13 cellular contexts compared by ENCODE assay signal in the genomic region with DNA sequence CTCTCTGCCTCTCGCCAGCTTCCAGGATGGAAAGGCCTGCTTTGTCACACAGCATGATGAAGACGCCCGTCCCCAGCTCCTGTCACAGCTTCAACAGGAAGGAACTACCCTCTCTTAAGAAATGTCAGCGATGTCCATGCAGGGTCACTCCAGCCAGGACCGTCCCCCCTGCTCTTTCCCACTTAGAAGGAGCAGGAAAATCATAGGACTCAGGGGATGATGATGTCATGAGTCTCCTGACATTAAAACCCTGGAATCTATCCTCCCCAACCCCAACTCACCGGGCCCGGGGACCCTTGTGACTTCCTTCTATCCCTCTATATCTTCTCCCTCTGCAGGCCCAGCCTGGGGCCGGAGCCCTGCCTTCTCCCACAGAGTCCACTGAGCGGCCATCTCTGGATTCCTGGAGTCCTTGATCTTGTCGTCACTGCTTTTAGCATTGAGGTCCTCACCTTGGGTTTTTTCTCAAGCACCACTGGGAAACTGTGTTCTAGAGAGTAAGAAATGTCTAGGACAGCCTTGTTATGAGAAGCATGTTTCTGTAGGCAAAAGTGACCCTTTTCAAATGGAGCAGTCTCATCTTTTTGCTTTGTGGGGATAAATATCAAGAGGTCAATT. TPM values are rescaled to one million over a fixed set of nuclear protein-coding genes. Genes with fewer than 3 reads are reported as not detected.
A peak's percentile ranks its signal among the peaks of the same experiment; 100 is the strongest.
DNase-seq lines count a peak whose midpoint lies in the region; ATAC-seq, FAIRE-seq and TF ChIP-seq lines count a peak whose summit lies in the region.
"Had no signal": no experiment of that assay in that cellular context is flagged by ENCODE, and none has a peak within 500 bp of the region (broad histone marks: within the 10 kb centered on the region; RNA-seq: fewer than 3 reads in every experiment).

No MANE protein-coding gene starts in this region.

- H3K27ac Mint-ChIP-seq in activated naive CD8-positive, alpha-beta T cell treated with anti-CD3 and anti-CD28 coated beads, Interleukin-2, amount 10 ng/mL, durations not matched to agents 7 days and 5 days = peak overlapping the region; percentile 37
- H3K27ac Mint-ChIP-seq in activated naive CD8-positive, alpha-beta T cell treated with anti-CD3 and anti-CD28 coated beads for 36 hours = no peak overlapping the region
- H3K27ac Mint-ChIP-seq in stimulated activated effector memory CD8-positive, alpha-beta T cell treated with anti-CD3 and anti-CD28 coated beads, Interleukin-12 subunit alpha, Interleukin-12 subunit beta, amount 100 ng/mL, for 72 hours = peak overlapping the region; percentile 85
- no peak overlapping the region for H3K27ac Mint-ChIP-seq in activated CD8-positive, alpha-beta memory T cell treated with anti-CD3 and anti-CD28 coated beads, Interleukin-2, amount 10 ng/mL, durations not matched to agents 7 days and 5 days
- H3K27ac Mint-ChIP-seq: CD4-positive, alpha-beta T cell had no signal

- H3K4me3 ChIP-seq in K562 (no peak overlapping the region), right lobe of liver (no peak overlapping the region), mucosa of descending colon (no peak overlapping the region)
- H3K4me3 ChIP-seq: BLaER1 treated with 17β-estradiol and CSF1 and Interleukin-3, amounts not matched to agents 10 nM and 100 nM; GM12878 had no signal

- H3K9me3 Mint-ChIP-seq in activated naive CD8-positive, alpha-beta T cell treated with anti-CD3 and anti-CD28 coated beads, Interleukin-2, amount 10 ng/mL, durations not matched to agents 7 days and 5 days = no peaks in the 10 kb centered on the region
- H3K9me3 Mint-ChIP-seq in activated naive CD8-positive, alpha-beta T cell treated with anti-CD3 and anti-CD28 coated beads for 36 hours = no peaks in the 10 kb centered on the region
- no peaks in the 10 kb centered on the region for H3K9me3 Mint-ChIP-seq in stimulated activated effector memory CD8-positive, alpha-beta T cell treated with anti-CD3 and anti-CD28 coated beads, Interleukin-12 subunit alpha, Interleukin-12 subunit beta, amount 100 ng/mL, for 72 hours
- H3K9me3 Mint-ChIP-seq in activated CD8-positive, alpha-beta memory T cell treated with anti-CD3 and anti-CD28 coated beads, Interleukin-2, amount 10 ng/mL, durations not matched to agents 7 days and 5 days (ENCODE audit: low read depth) = no peaks in the 10 kb centered on the region
- H3K9me3 Mint-ChIP-seq: CD4-positive, alpha-beta T cell had no signal

- no peaks in the 10 kb centered on the region for H3K36me3 ChIP-seq in K562 (ENCODE audit: control insufficient read depth, insufficient read depth, low read length)
- H3K36me3 ChIP-seq in right lobe of liver = no peaks in the 10 kb centered on the region
- no peaks in the 10 kb centered on the region for H3K36me3 ChIP-seq in mucosa of descending colon (ENCODE audit: low read depth)
- H3K36me3 ChIP-seq: BLaER1 treated with 17β-estradiol and CSF1 and Interleukin-3, amounts not matched to agents 10 nM and 100 nM had no signal

- POLR2A ChIA-PET in activated naive CD8-positive, alpha-beta T cell treated with anti-CD3 and anti-CD28 coated beads, Interleukin-2, amount 10 ng/mL, durations not matched to agents 7 days and 5 days (lab: Charles Lee) = no interaction called here
- POLR2A ChIA-PET in K562 (lab: Yijun Ruan, JAX) = no interaction called here

- TF ChIP-seq EP300 in K562 (IDR thresholded peaks at IDR 0.05; ENCODE audit: low read length) = no peak

- H2AFZ ChIP-seq in K562 (ENCODE audit: low read depth, low read length) = peak overlapping the region; percentile 85

- no peak for DNase-seq in activated naive CD8-positive, alpha-beta T cell treated with anti-CD3 and anti-CD28 coated beads, Interleukin-2, amount 10 ng/mL, durations not matched to agents 7 days and 5 days
- no peak for DNase-seq in activated naive CD8-positive, alpha-beta T cell treated with anti-CD3 and anti-CD28 coated beads for 36 hours
- DNase-seq in K562 (ENCODE audit: extremely low read depth in 1 of 4, low spot score in 3 of 4) = no peak
- no peak for DNase-seq in right lobe of liver
- no peak for DNase-seq in stimulated activated effector memory CD8-positive, alpha-beta T cell treated with anti-CD3 and anti-CD28 coated beads, Interleukin-12 subunit alpha, Interleukin-12 subunit beta, amount 100 ng/mL, for 72 hours (ENCODE audit: low spot score in 2 of 2)
- DNase-seq in mucosa of descending colon = no peak
- no peak for DNase-seq in activated CD8-positive, alpha-beta memory T cell treated with anti-CD3 and anti-CD28 coated beads, Interleukin-2, amount 10 ng/mL, durations not matched to agents 7 days and 5 days
- DNase-seq: Calu3; CD4-positive, alpha-beta T cell; DMS 273 treated with DMSO at 0.1 percent for 48 hours had no signal

- H3K9me3 ChIP-seq in K562 (replicated peaks; ENCODE audit: control insufficient read depth, insufficient read depth, low read depth, low read length) (no peaks in the 10 kb centered on the region), right lobe of liver (no peaks in the 10 kb centered on the region), mucosa of descending colon (no peaks in the 10 kb centered on the region)

- peaks cover 34% of the 10 kb centered on the region for H3K4me1 Mint-ChIP-seq in activated naive CD8-positive, alpha-beta T cell treated with anti-CD3 and anti-CD28 coated beads, Interleukin-2, amount 10 ng/mL, durations not matched to agents 7 days and 5 days
- peaks cover 28% of the 10 kb centered on the region for H3K4me1 Mint-ChIP-seq in activated naive CD8-positive, alpha-beta T cell treated with anti-CD3 and anti-CD28 coated beads for 36 hours
- H3K4me1 Mint-ChIP-seq in stimulated activated effector memory CD8-positive, alpha-beta T cell treated with anti-CD3 and anti-CD28 coated beads, Interleukin-12 subunit alpha, Interleukin-12 subunit beta, amount 100 ng/mL, for 72 hours = peaks cover 45% of the 10 kb centered on the region
- H3K4me1 Mint-ChIP-seq in activated CD8-positive, alpha-beta memory T cell treated with anti-CD3 and anti-CD28 coated beads, Interleukin-2, amount 10 ng/mL, durations not matched to agents 7 days and 5 days = peaks cover 42% of the 10 kb centered on the region

- no TSS peak for BruUV-seq in K562 (replicated peaks; lab: Mats Ljungman, UMichigan)

- TF ChIP-seq CTCF in K562 (IDR thresholded peaks at IDR 0.05 in 2 of 3, conservative IDR thresholded peaks at IDR 0.05 in 1 of 3; ENCODE audit: insufficient read depth in 2 of 3, low read depth in 1 of 3, low read length in 3 of 3) (no peak), right lobe of liver (IDR thresholded peaks at IDR 0.05) (no peak), mucosa of descending colon (IDR thresholded peaks at IDR 0.05) (no peak)

- H3K9me1 ChIP-seq in K562 (ENCODE audit: control insufficient read depth, insufficient read depth, low read length) = no peaks in the 10 kb centered on the region

- no peak overlapping the region for H3K9ac ChIP-seq in K562 (ENCODE audit: insufficient read depth in 1 of 2, low read depth in 2 of 2, low read length in 2 of 2)
- H3K9ac ChIP-seq: BLaER1 treated with 17β-estradiol and CSF1 and Interleukin-3, amounts not matched to agents 10 nM and 100 nM had no signal

- no peak for TF ChIP-seq RAD21 in K562 (CRISPR knock-in tag; conservative IDR thresholded peaks at IDR 0.05 in 1 of 2, IDR thresholded peaks at IDR 0.05 in 1 of 2)

- no peaks in the 10 kb centered on the region for H3K27me3 Mint-ChIP-seq in activated naive CD8-positive, alpha-beta T cell treated with anti-CD3 and anti-CD28 coated beads, Interleukin-2, amount 10 ng/mL, durations not matched to agents 7 days and 5 days
- peaks cover 4% of the 10 kb centered on the region for H3K27me3 Mint-ChIP-seq in activated naive CD8-positive, alpha-beta T cell treated with anti-CD3 and anti-CD28 coated beads for 36 hours
- H3K27me3 Mint-ChIP-seq in activated CD8-positive, alpha-beta memory T cell treated with anti-CD3 and anti-CD28 coated beads, Interleukin-2, amount 10 ng/mL, durations not matched to agents 7 days and 5 days = peaks cover 4% of the 10 kb centered on the region
- H3K27me3 Mint-ChIP-seq: CD4-positive, alpha-beta T cell had no signal

- peaks cover 0 to 10% of the 10 kb centered on the region in 2 experiments; a peak in 2 of 5 replicates for H3K27me3 ChIP-seq in K562 (ENCODE audit: control insufficient read depth in 2 of 2, insufficient read depth in 2 of 2, low read length in 2 of 2)
- no peaks in the 10 kb centered on the region for H3K27me3 ChIP-seq in right lobe of liver
- H3K27me3 ChIP-seq: BLaER1 treated with 17β-estradiol and CSF1 and Interleukin-3, amounts not matched to agents 10 nM and 100 nM had no signal

- no peaks in the 10 kb centered on the region for H3K79me2 ChIP-seq in K562 (ENCODE audit: control insufficient read depth, insufficient read depth, low read length)

- WGBS in K562 (ENCODE audit: insufficient coverage, low coverage, missing lambda C conversion rate) = 61% methylated on average over 10 of the region's 10 CpGs
- WGBS in right lobe of liver (ENCODE audit: insufficient coverage, low coverage, low lambda C conversion rate, missing lambda C conversion rate) = 80% methylated on average over 1 of the region's 10 CpGs

- no peaks in the 10 kb centered on the region for H4K20me1 ChIP-seq in K562 (replicated peaks; ENCODE audit: control insufficient read depth, insufficient read depth, low read length)
- H4K20me1 ChIP-seq: BLaER1 treated with 17β-estradiol and CSF1 and Interleukin-3, amounts not matched to agents 10 nM and 100 nM had no signal

- ATAC-seq in activated naive CD8-positive, alpha-beta T cell treated with anti-CD3 and anti-CD28 coated beads, Interleukin-2, amount 10 ng/mL, durations not matched to agents 7 days and 5 days (ENCODE audit: low read depth) = no peak
- ATAC-seq in K562 (no peak), right lobe of liver (no peak), SK-N-SH treated with all-trans-retinoic acid at 6 μM for 48 hours (no peak), mucosa of descending colon (no peak)
- no peak for ATAC-seq in stimulated activated effector memory CD8-positive, alpha-beta T cell treated with anti-CD3 and anti-CD28 coated beads, Interleukin-12 subunit alpha, Interleukin-12 subunit beta, amount 100 ng/mL, for 72 hours
- no peak for ATAC-seq in activated CD8-positive, alpha-beta memory T cell treated with anti-CD3 and anti-CD28 coated beads, Interleukin-2, amount 10 ng/mL, durations not matched to agents 7 days and 5 days

- H3K27ac ChIP-seq in K562 (ENCODE audit: extremely low read depth, low read depth, low read length) = no peak overlapping the region
- peak overlapping the region in 2 of 3 donors; percentile 3 to 18 for H3K27ac ChIP-seq in right lobe of liver

- intact Hi-C loops in K562 (cut with micrococcal nuclease) (loop anchor here (10.0 kb wide), 1 partner anchor 75 kb away; the partner anchor contains the start of gene C12orf43), right lobe of liver (cut with DNase I) (no loop called here), mucosa of descending colon (cut with DNase I, micrococcal nuclease) (no loop called here)

- peaks cover 2% of the 10 kb centered on the region for H3K36me3 Mint-ChIP-seq in activated naive CD8-positive, alpha-beta T cell treated with anti-CD3 and anti-CD28 coated beads, Interleukin-2, amount 10 ng/mL, durations not matched to agents 7 days and 5 days
- no peaks in the 10 kb centered on the region for H3K36me3 Mint-ChIP-seq in activated naive CD8-positive, alpha-beta T cell treated with anti-CD3 and anti-CD28 coated beads for 36 hours
- no peaks in the 10 kb centered on the region for H3K36me3 Mint-ChIP-seq in stimulated activated effector memory CD8-positive, alpha-beta T cell treated with anti-CD3 and anti-CD28 coated beads, Interleukin-12 subunit alpha, Interleukin-12 subunit beta, amount 100 ng/mL, for 72 hours
- H3K36me3 Mint-ChIP-seq in activated CD8-positive, alpha-beta memory T cell treated with anti-CD3 and anti-CD28 coated beads, Interleukin-2, amount 10 ng/mL, durations not matched to agents 7 days and 5 days = peaks cover 4% of the 10 kb centered on the region

- no peak overlapping the region for H3K4me2 ChIP-seq in K562 (ENCODE audit: insufficient read depth, low read length)

- no peak overlapping the region for H3K4me3 Mint-ChIP-seq in activated naive CD8-positive, alpha-beta T cell treated with anti-CD3 and anti-CD28 coated beads, Interleukin-2, amount 10 ng/mL, durations not matched to agents 7 days and 5 days
- no peak overlapping the region for H3K4me3 Mint-ChIP-seq in activated naive CD8-positive, alpha-beta T cell treated with anti-CD3 and anti-CD28 coated beads for 36 hours
- no peak overlapping the region for H3K4me3 Mint-ChIP-seq in stimulated activated effector memory CD8-positive, alpha-beta T cell treated with anti-CD3 and anti-CD28 coated beads, Interleukin-12 subunit alpha, Interleukin-12 subunit beta, amount 100 ng/mL, for 72 hours
- no peak overlapping the region for H3K4me3 Mint-ChIP-seq in activated CD8-positive, alpha-beta memory T cell treated with anti-CD3 and anti-CD28 coated beads, Interleukin-2, amount 10 ng/mL, durations not matched to agents 7 days and 5 days
- H3K4me3 Mint-ChIP-seq: CD4-positive, alpha-beta T cell had no signal

- no peak for FAIRE-seq in K562 (lab: Jason Lieb, UNC)
- FAIRE-seq: GM12878 had no signal

- CTCF ChIA-PET in K562 (lab: Yijun Ruan, JAX; ENCODE audit: low intra/inter-chr PET ratio) = no interaction called here
- CTCF ChIA-PET in activated CD8-positive, alpha-beta memory T cell treated with anti-CD3 and anti-CD28 coated beads, Interleukin-2, amount 10 ng/mL, durations not matched to agents 7 days and 5 days (lab: Charles Lee) = no interaction called here

- H3K4me1 ChIP-seq in K562 (replicated peaks in 1 of 2; ENCODE audit: control insufficient read depth in 2 of 2, insufficient read depth in 2 of 2, low read length in 2 of 2) = peaks cover 0 to 10% of the 10 kb centered on the region in 2 experiments; a peak in 4 of 5 replicates
- H3K4me1 ChIP-seq in right lobe of liver = no peaks in the 10 kb centered on the region
- no peaks in the 10 kb centered on the region for H3K4me1 ChIP-seq in mucosa of descending colon (ENCODE audit: low read depth)

- in situ Hi-C loops in K562 (cut with MboI) = no loop called here

- TF ChIP-seq POLR2A in K562 (conservative IDR thresholded peaks at IDR 0.05) (no peak), right lobe of liver (IDR thresholded peaks at IDR 0.05) (no peak)

RNA-seq across cellular contexts. Expression of gene P2RX7, which starts 42.8 kb away (rescaled TPM):
- 1 to 10 TPM; 6.6 to 7.0 TPM for total RNA-seq in activated naive CD8-positive, alpha-beta T cell treated with anti-CD3 and anti-CD28 coated beads, Interleukin-2, amount 10 ng/mL, durations not matched to agents 7 days and 5 days
- 1 to 10 TPM; 3.6 to 3.9 TPM for total RNA-seq in activated naive CD8-positive, alpha-beta T cell treated with anti-CD3 and anti-CD28 coated beads for 36 hours
- 0.42 TPM in 1 of 2 replicates, not detected in the other for total RNA-seq in K562 (2011; cell fraction: chromatin; rRNA removed; ENCODE audit: low replicate concordance)
- 0.13 TPM in 1 of 2 replicates, not detected in the other for total RNA-seq in K562 (2011; cell fraction: nucleolus; rRNA removed)
- total RNA-seq in K562 (2011; cell fraction: nucleoplasm; rRNA removed) = 0.31 and 0.37 TPM in 2 replicates
- total RNA-seq in K562 (2014; rRNA removed) (0.09 and 0.20 TPM in 2 replicates), K562 (2014; rRNA removed; fragmentation: Illumina TruSeq; extraction: Trizol) (0.38 and 0.44 TPM in 2 replicates), K562 (2015; rRNA removed; fragmentation: Illumina TruSeq; extraction: Trizol) (0.25 and 0.30 TPM in 2 replicates), K562 (2021) (0.40 TPM in 2 replicates), right lobe of liver (10 to 100 TPM in 1 of 6 experiments, 1 to 10 TPM in 5; 2.5 to 11.4 (median 3.4) TPM), mucosa of descending colon (10 to 100 TPM in 1 of 3 donors, 1 to 10 TPM in 2; 1.0 to 10.9 (median 1.4) TPM)
- polyA plus RNA-seq in K562 (2011; rRNA removed) (0.04 and 0.12 TPM in 2 replicates), K562 (2014; fragmentation: Illumina TruSeq; extraction: Trizol) (0.46 and 0.65 TPM in 2 replicates), K562 (2014; fragmentation: Nextera tagmentation; extraction: Ambion mirVana) (under 1 TPM; 0.30 to 0.38 TPM), K562 (2014; rRNA removed) (0.15 and 0.27 TPM in 2 replicates)
- polyA plus RNA-seq in K562 (2011; cell fraction: cytosol; rRNA removed) = 0.04 TPM in 1 of 2 replicates, not detected in the other
- polyA plus RNA-seq in K562 (2011; cell fraction: nucleus; rRNA removed) = 0.08 TPM in 1 of 2 replicates, not detected in the other
- 0.68 and 6.5 TPM in 2 replicates for polyA plus RNA-seq in K562 (2012)
- polyA minus RNA-seq in K562 (2011; rRNA and poly(A)+ RNA removed) = not detected in 2 replicates
- polyA minus RNA-seq in K562 (2011; cell fraction: cytosol; rRNA and poly(A)+ RNA removed) = not detected in 2 replicates
- not detected in 2 replicates for polyA minus RNA-seq in K562 (2011; cell fraction: nucleus; rRNA and poly(A)+ RNA removed)
- 10 to 100 TPM in 1 of 2 experiments, 1 to 10 TPM in 1; 7.5 to 14.4 TPM for total RNA-seq in activated CD8-positive, alpha-beta memory T cell treated with anti-CD3 and anti-CD28 coated beads, Interleukin-2, amount 10 ng/mL, durations not matched to agents 7 days and 5 days
- total RNA-seq: Calu3 had no signal

RNA-seq across cellular contexts. Expression of gene OASL, which starts 50.9 kb away (rescaled TPM):
- 10 to 100 TPM; 43.7 to 48.6 TPM for total RNA-seq in activated naive CD8-positive, alpha-beta T cell treated with anti-CD3 and anti-CD28 coated beads, Interleukin-2, amount 10 ng/mL, durations not matched to agents 7 days and 5 days
- 10 to 100 TPM; 16.9 to 17.2 TPM for total RNA-seq in activated naive CD8-positive, alpha-beta T cell treated with anti-CD3 and anti-CD28 coated beads for 36 hours
- not detected in 2 replicates for total RNA-seq in K562 (2011; cell fraction: chromatin; rRNA removed; ENCODE audit: low replicate concordance)
- total RNA-seq in K562 (2011; cell fraction: nucleolus; rRNA removed) = not detected in 2 replicates
- not detected in 2 replicates for total RNA-seq in K562 (2011; cell fraction: nucleoplasm; rRNA removed)
- not detected in 2 replicates for total RNA-seq in K562 (2014; rRNA removed)
- not detected in 2 replicates for total RNA-seq in K562 (2014; rRNA removed; fragmentation: Illumina TruSeq; extraction: Trizol)
- total RNA-seq in K562 (2015; rRNA removed; fragmentation: Illumina TruSeq; extraction: Trizol) = 0.14 TPM in 1 of 2 replicates, not detected in the other
- total RNA-seq in K562 (2021) = not detected in 2 replicates
- not detected in 2 replicates for polyA plus RNA-seq in K562 (2011; rRNA removed)
- not detected in 2 replicates for polyA plus RNA-seq in K562 (2011; cell fraction: cytosol; rRNA removed)
- polyA plus RNA-seq in K562 (2011; cell fraction: nucleus; rRNA removed) = not detected in 2 replicates
- 0.07 TPM in 1 of 2 replicates, not detected in the other for polyA plus RNA-seq in K562 (2012)
- polyA plus RNA-seq in K562 (2014; fragmentation: Illumina TruSeq; extraction: Trizol) = not detected in 2 replicates
- polyA plus RNA-seq in K562 (2014; fragmentation: Nextera tagmentation; extraction: Ambion mirVana) = not detected
- polyA plus RNA-seq in K562 (2014; rRNA removed) = not detected in 2 replicates
- polyA minus RNA-seq in K562 (2011; rRNA and poly(A)+ RNA removed) = not detected in 2 replicates
- not detected in 2 replicates for polyA minus RNA-seq in K562 (2011; cell fraction: cytosol; rRNA and poly(A)+ RNA removed)
- not detected in 2 replicates for polyA minus RNA-seq in K562 (2011; cell fraction: nucleus; rRNA and poly(A)+ RNA removed)
- 10 to 100 TPM in 2 of 6 experiments, 1 to 10 TPM in 4; 1.6 to 19.2 (median 4.1) TPM for total RNA-seq in right lobe of liver
- total RNA-seq in mucosa of descending colon = 10 to 100 TPM in 2 of 3 donors, 1 to 10 TPM in 1; 3.7 to 32.4 (median 10.2) TPM
- total RNA-seq in activated CD8-positive, alpha-beta memory T cell treated with anti-CD3 and anti-CD28 coated beads, Interleukin-2, amount 10 ng/mL, durations not matched to agents 7 days and 5 days = 100 to 1,000 TPM in 1 of 2 experiments, 10 to 100 TPM in 1; 55.3 to 135 TPM

Comparison
In these comparisons a context has a peak if more than half of its experiments do, and no peak if none do; other contexts are left out.
1. H3K27ac Mint-ChIP-seq: peak in activated naive CD8-positive, alpha-beta T cell treated with anti-CD3 and anti-CD28 coated beads, Interleukin-2, amount 10 ng/mL, durations not matched to agents 7 days and 5 days (single experiment) and stimulated activated effector memory CD8-positive, alpha-beta T cell treated with anti-CD3 and anti-CD28 coated beads, Interleukin-12 subunit alpha, Interleukin-12 subunit beta, amount 100 ng/mL, for 72 hours (single experiment); none in activated naive CD8-positive, alpha-beta T cell treated with anti-CD3 and anti-CD28 coated beads for 36 hours (single experiment) and activated CD8-positive, alpha-beta memory T cell treated with anti-CD3 and anti-CD28 coated beads, Interleukin-2, amount 10 ng/mL, durations not matched to agents 7 days and 5 days (single experiment).